In the genomic region with DNA sequence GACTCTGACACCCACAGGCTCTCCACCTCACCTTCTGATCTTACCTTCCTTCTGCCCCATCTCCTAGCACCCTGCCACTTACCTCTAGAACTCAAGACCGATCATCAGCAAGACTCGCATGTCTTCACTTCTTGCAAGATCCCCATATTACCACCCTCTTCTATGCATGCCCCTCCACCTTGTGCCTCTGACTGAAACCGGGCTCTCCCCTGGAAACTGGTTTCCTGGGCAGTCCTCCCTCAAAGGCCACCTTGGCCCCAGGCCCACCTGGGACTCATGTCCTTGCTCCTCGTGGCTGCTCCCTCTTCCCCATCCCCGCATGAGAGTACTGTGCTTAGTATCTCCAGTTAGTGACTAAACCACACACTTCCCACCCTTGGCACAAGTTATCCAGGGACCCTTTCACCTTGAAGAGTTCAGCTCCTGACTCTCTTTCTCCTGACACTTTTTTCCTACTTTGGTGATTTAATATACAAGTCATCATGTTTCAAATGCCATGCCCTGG, we compare ENCODE assay signal across 30 cellular contexts.
"Had no signal": no experiment of that assay in that cellular context is flagged by ENCODE, and none has a peak within 500 bp of the region (broad histone marks: within the 10 kb centered on the region; RNA-seq: fewer than 3 reads in every experiment).

No MANE protein-coding gene starts in this region.

- H3K4me3 Mint-ChIP-seq: activated CD4-positive, alpha-beta memory T cell treated with anti-CD3 and anti-CD28 coated beads, Interleukin-2, amount 10 ng/mL, durations not matched to agents 7 days and 5 days; activated CD4-positive, alpha-beta T cell treated with anti-CD3 and anti-CD28 coated beads, Interleukin-2, amount 10 ng/mL, durations not matched to agents 7 days and 5 days; activated naive CD4-positive, alpha-beta T cell treated with anti-CD3 and anti-CD28 coated beads for 36 hours; activated naive CD4-positive, alpha-beta T cell treated with anti-CD3 and anti-CD28 coated beads, Interleukin-2, amount 50 U/mL, for 24 hours; activated naive CD8-positive, alpha-beta T cell treated with anti-CD3 and anti-CD28 coated beads for 36 hours; activated naive CD8-positive, alpha-beta T cell treated with anti-CD3 and anti-CD28 coated beads, Interleukin-2, amount 50 U/mL, for 24 hours; activated T-helper 1 cell treated with anti-CD3 and anti-CD28 coated beads, Interleukin-12 subunit alpha, Interleukin-12 subunit beta, Interleukin-2, Interleukin-4 antibody, amounts not matched to agents 30 ng/mL and 10 ng/mL and 1 ng/mL, durations not matched to agents 14 hours and 24 hours and 36 hours; WTC11 had no signal

- H3K36me3 Mint-ChIP-seq: activated naive CD4-positive, alpha-beta T cell treated with anti-CD3 and anti-CD28 coated beads, Interleukin-2, amount 50 U/mL, for 24 hours; activated naive CD8-positive, alpha-beta T cell treated with anti-CD3 and anti-CD28 coated beads for 36 hours; WTC11 had no signal

- FAIRE-seq: colon had no signal

- H3K27me3 Mint-ChIP-seq: activated CD4-positive, alpha-beta memory T cell treated with anti-CD3 and anti-CD28 coated beads, Interleukin-2, amount 10 ng/mL, durations not matched to agents 7 days and 5 days; activated naive CD8-positive, alpha-beta T cell treated with anti-CD3 and anti-CD28 coated beads for 36 hours had no signal

- H3K9me3 Mint-ChIP-seq: activated CD4-positive, alpha-beta memory T cell treated with anti-CD3 and anti-CD28 coated beads, Interleukin-2, amount 10 ng/mL, durations not matched to agents 7 days and 5 days; activated CD4-positive, alpha-beta T cell treated with anti-CD3 and anti-CD28 coated beads, Interleukin-2, amount 10 ng/mL, durations not matched to agents 7 days and 5 days; activated naive CD4-positive, alpha-beta T cell treated with anti-CD3 and anti-CD28 coated beads for 36 hours; activated naive CD4-positive, alpha-beta T cell treated with anti-CD3 and anti-CD28 coated beads, Interleukin-2, amount 50 U/mL, for 24 hours; activated naive CD8-positive, alpha-beta T cell treated with anti-CD3 and anti-CD28 coated beads for 36 hours; activated naive CD8-positive, alpha-beta T cell treated with anti-CD3 and anti-CD28 coated beads, Interleukin-2, amount 50 U/mL, for 24 hours; activated T-helper 1 cell treated with anti-CD3 and anti-CD28 coated beads, Interleukin-12 subunit alpha, Interleukin-12 subunit beta, Interleukin-2, Interleukin-4 antibody, amounts not matched to agents 30 ng/mL and 10 ng/mL and 1 ng/mL, durations not matched to agents 14 hours and 24 hours and 36 hours; activated T-helper 2 cell treated with anti-CD3 and anti-CD28 coated beads, Interferon-gamma antibody, Interleukin-2, Interleukin-4, amounts not matched to agents 10 μg/mL and 5 μg/mL and 100 μg/mL, durations not matched to agents 14 hours and 24 hours and 36 hours; WTC11 had no signal

- H3K4me1 Mint-ChIP-seq: activated CD4-positive, alpha-beta memory T cell treated with anti-CD3 and anti-CD28 coated beads, Interleukin-2, amount 10 ng/mL, durations not matched to agents 7 days and 5 days; activated CD4-positive, alpha-beta T cell treated with anti-CD3 and anti-CD28 coated beads, Interleukin-2, amount 10 ng/mL, durations not matched to agents 7 days and 5 days; activated naive CD4-positive, alpha-beta T cell treated with anti-CD3 and anti-CD28 coated beads, Interleukin-2, amount 50 U/mL, for 24 hours; activated naive CD8-positive, alpha-beta T cell treated with anti-CD3 and anti-CD28 coated beads for 36 hours; activated naive CD8-positive, alpha-beta T cell treated with anti-CD3 and anti-CD28 coated beads, Interleukin-2, amount 50 U/mL, for 24 hours had no signal

- H3K36me3 ChIP-seq: adrenal gland, esophagus muscularis mucosa, gastrocnemius medialis, heart left ventricle had no signal

- H3K27ac ChIP-seq: adrenal gland, body of pancreas, esophagus muscularis mucosa, foreskin keratinocyte, gastrocnemius medialis, heart left ventricle, VCaP had no signal

- H3K4me1 ChIP-seq: adrenal gland, body of pancreas, foreskin keratinocyte, gastrocnemius medialis had no signal

- DNase-seq: activated CD4-positive, alpha-beta memory T cell treated with anti-CD3 and anti-CD28 coated beads, Interleukin-2, amount 10 ng/mL, durations not matched to agents 7 days and 5 days; activated CD4-positive, alpha-beta T cell treated with anti-CD3 and anti-CD28 coated beads for 1 hour; activated CD4-positive, alpha-beta T cell treated with anti-CD3 and anti-CD28 coated beads for 4 hours; activated CD4-positive, alpha-beta T cell treated with anti-CD3 and anti-CD28 coated beads, Interleukin-2, amount 10 ng/mL, durations not matched to agents 7 days and 5 days; activated CD4-positive, alpha-beta T cell treated with anti-CD3 and anti-CD28 coated beads, Interleukin-2, amount 50 U/mL, for 4 hours; activated gamma-delta T cell treated with Interleukin-2 at 50 U/mL for 16 hours; activated naive CD4-positive, alpha-beta T cell treated with anti-CD3 and anti-CD28 coated beads for 36 hours; activated naive CD8-positive, alpha-beta T cell treated with anti-CD3 and anti-CD28 coated beads for 36 hours; activated naive CD8-positive, alpha-beta T cell treated with anti-CD3 and anti-CD28 coated beads, Interleukin-2, amount 50 U/mL, for 24 hours; activated T-cell treated with anti-CD3 and anti-CD28 coated beads, Interleukin-2, amount 50 U/mL, for 1 hour; activated T-cell treated with anti-CD3 and anti-CD28 coated beads, Interleukin-2, amount 50 U/mL, for 48 hours; adrenal gland; amygdala; aorta; body of pancreas; caudate nucleus; effector memory CD4-positive, alpha-beta T cell; erythroblast; foreskin keratinocyte; gastrocnemius medialis; glutamatergic neuron; heart left ventricle; T-helper 2 cell had no signal

- H3K27ac Mint-ChIP-seq: activated CD4-positive, alpha-beta memory T cell treated with anti-CD3 and anti-CD28 coated beads, Interleukin-2, amount 10 ng/mL, durations not matched to agents 7 days and 5 days; activated CD4-positive, alpha-beta T cell treated with anti-CD3 and anti-CD28 coated beads, Interleukin-2, amount 10 ng/mL, durations not matched to agents 7 days and 5 days; activated naive CD4-positive, alpha-beta T cell treated with anti-CD3 and anti-CD28 coated beads for 36 hours; activated naive CD4-positive, alpha-beta T cell treated with anti-CD3 and anti-CD28 coated beads, Interleukin-2, amount 50 U/mL, for 24 hours; activated naive CD8-positive, alpha-beta T cell treated with anti-CD3 and anti-CD28 coated beads for 36 hours; activated naive CD8-positive, alpha-beta T cell treated with anti-CD3 and anti-CD28 coated beads, Interleukin-2, amount 50 U/mL, for 24 hours; activated T-helper 1 cell treated with anti-CD3 and anti-CD28 coated beads, Interleukin-12 subunit alpha, Interleukin-12 subunit beta, Interleukin-2, Interleukin-4 antibody, amounts not matched to agents 30 ng/mL and 10 ng/mL and 1 ng/mL, durations not matched to agents 14 hours and 24 hours and 36 hours; activated T-helper 2 cell treated with anti-CD3 and anti-CD28 coated beads, Interferon-gamma antibody, Interleukin-2, Interleukin-4, amounts not matched to agents 10 μg/mL and 5 μg/mL and 100 μg/mL, durations not matched to agents 14 hours and 24 hours and 36 hours; WTC11 had no signal

- H3K9me3 ChIP-seq: adrenal gland, body of pancreas, esophagus muscularis mucosa, gastrocnemius medialis, heart left ventricle had no signal

- H3K4me3 ChIP-seq: adrenal gland, body of pancreas, esophagus muscularis mucosa, gastrocnemius medialis, heart left ventricle had no signal

- H3K27me3 ChIP-seq: adrenal gland, body of pancreas, foreskin keratinocyte, gastrocnemius medialis, heart left ventricle had no signal
